Comparison of ENCODE assay signal across 1 cellular context in genomic region chr2:26932974-26933373, GRCh38.
TF ChIP-seq lines count a peak whose summit lies in the region.

No MANE protein-coding gene starts in this region.

TF ChIP-seq in A549, 52 proteins besides CTCF, POLR2A, EP300 and RAD21 (continued from another document):
- no peak for TF ChIP-seq MAZ (IDR thresholded peaks at IDR 0.05; ENCODE audit: borderline replicate concordance, low read depth, low read length)
TF ChIP-seq in A549: peak in this region for 0.
